ENCODE assay signal across 20 cellular contexts in genomic region chr10:50968386-50969091, GRCh38.
DNase-seq lines count a peak whose midpoint lies in the region; ATAC-seq and TF ChIP-seq lines count a peak whose summit lies in the region.
"Had no signal": no experiment of that assay in that cellular context is flagged by ENCODE, and none has a peak within 500 bp of the region (broad histone marks: within the 10 kb centered on the region; RNA-seq: fewer than 3 reads in every experiment).

No MANE protein-coding gene starts in this region.

- no peaks in the 10 kb centered on the region for H3K36me3 ChIP-seq in left ventricle myocardium inferior
- H3K36me3 ChIP-seq: BE2C; BLaER1 treated with 17β-estradiol and CSF1 and Interleukin-3, amounts not matched to agents 10 nM and 100 nM; HAP-1 had no signal

- DNase-seq in Right ventricle myocardium inferior (ENCODE audit: missing footprints) (no peak), left ventricle myocardium inferior (no peak), right cardiac atrium (no peak), cardiac septum (ENCODE audit: low spot score) (no peak), renal cortical epithelial cell (ENCODE audit: low read depth) (peak; percentile 8)
- DNase-seq: AML-193; BE2C; CD4-positive, alpha-beta T cell; CD8-positive, alpha-beta memory T cell; DMS 273 treated with DMSO at 0.1 percent for 48 hours; DMS79; EL; GDM1; GOT3; HFFc6 had no signal

- no peak for TF ChIP-seq CTCF in left ventricle myocardium inferior (IDR thresholded peaks at IDR 0.05; ENCODE audit: borderline replicate concordance)

- H3K9me3 ChIP-seq in left ventricle myocardium inferior (replicated peaks) (no peaks in the 10 kb centered on the region), right cardiac atrium (ENCODE audit: control insufficient read depth, low read length) (no peaks in the 10 kb centered on the region)
- H3K9me3 ChIP-seq: BE2C, HAP-1 had no signal

- ATAC-seq in Right ventricle myocardium inferior (peak; percentile 37), right cardiac atrium (no peak), GM18870 (IDR thresholded peaks at IDR 0.05; ENCODE audit: unreplicated experiment) (no peak)
- ATAC-seq: GM12878 had no signal

- H3K4me1 ChIP-seq in left ventricle myocardium inferior (peaks cover 4% of the 10 kb centered on the region), right cardiac atrium (ENCODE audit: control insufficient read depth, insufficient read depth, low read length) (peaks cover 2% of the 10 kb centered on the region)
- H3K4me1 ChIP-seq: BE2C; BLaER1 treated with 17β-estradiol and CSF1 and Interleukin-3, amounts not matched to agents 10 nM and 100 nM; HAP-1 had no signal

- intact Hi-C loops in Right ventricle myocardium inferior (cut with DNase I): no loop called here
- intact Hi-C loops in left ventricle myocardium inferior (cut with micrococcal nuclease): no loop called here
- intact Hi-C loops in right cardiac atrium (cut with DNase I): no loop called here
- intact Hi-C loops in cardiac septum (cut with DNase I): no loop called here

- WGBS in right cardiac atrium: 56% methylated on average over 4 of the region's 4 CpGs

- H3K4me3 ChIP-seq in left ventricle myocardium inferior (no peak overlapping the region), right cardiac atrium (ENCODE audit: low read length) (no peak overlapping the region)
- H3K4me3 ChIP-seq: BLaER1 treated with 17β-estradiol and CSF1 and Interleukin-3, amounts not matched to agents 10 nM and 100 nM; GM12878; HAP-1 had no signal

- no peaks in the 10 kb centered on the region for H3K27me3 ChIP-seq in left ventricle myocardium inferior (ENCODE audit: low read depth)
- H3K27me3 ChIP-seq in right cardiac atrium (ENCODE audit: control insufficient read depth, insufficient read depth): no peaks in the 10 kb centered on the region
- H3K27me3 ChIP-seq: BE2C; BLaER1 treated with 17β-estradiol and CSF1 and Interleukin-3, amounts not matched to agents 10 nM and 100 nM had no signal

- H3K27ac ChIP-seq in left ventricle myocardium inferior (replicated peaks) (no peak overlapping the region), right cardiac atrium (ENCODE audit: low read length) (peak overlapping the region; percentile 24)
- H3K27ac ChIP-seq: 22Rv1; BLaER1 treated with 17β-estradiol and CSF1 and Interleukin-3, amounts not matched to agents 10 nM and 100 nM had no signal
